2 cellular contexts compared by ENCODE assay signal in genomic region chr1:205670611-205671430, GRCh38.
TF ChIP-seq lines count a peak whose summit lies in the region.

No MANE protein-coding gene starts in this region.

TF ChIP-seq in WTC11, 78 proteins besides CTCF, POLR2A, EP300 and RAD21 (continues in another document):
- TF ChIP-seq USF2 (CRISPR knock-in tag; IDR thresholded peaks at IDR 0.05) (0 out of 2 replicates have a peak, but pooled peaks have one; percentile 5), NR1H2 (CRISPR knock-in tag; IDR thresholded peaks at IDR 0.05) (no peak), CDX4 (CRISPR knock-in tag; IDR thresholded peaks at IDR 0.05; ENCODE audit: borderline replicate concordance) (no peak), MLX (CRISPR knock-in tag; IDR thresholded peaks at IDR 0.05) (no peak), NFATC4 (CRISPR knock-in tag; IDR thresholded peaks at IDR 0.05) (no peak), SP1 (CRISPR knock-in tag; conservative IDR thresholded peaks at IDR 0.05) (peak; percentile 51), PRDM15 (CRISPR knock-in tag; IDR thresholded peaks at IDR 0.05) (peak; percentile 55; the same call in 1 of the 2 replicates), MYBL2 (CRISPR knock-in tag; IDR thresholded peaks at IDR 0.05) (no peak), NFYB (CRISPR knock-in tag; conservative IDR thresholded peaks at IDR 0.05; ENCODE audit: low read depth) (no peak), ARID4B (CRISPR knock-in tag; IDR thresholded peaks at IDR 0.05; ENCODE audit: borderline replicate concordance) (no peak)

TF ChIP-seq in HepG2, 621 proteins besides CTCF, POLR2A, EP300 and RAD21:
- TF ChIP-seq ZNF839 (CRISPR knock-in tag; IDR thresholded peaks at IDR 0.05; ENCODE audit: borderline replicate concordance) (no peak), FOXO1 (CRISPR knock-in tag; IDR thresholded peaks at IDR 0.05) (no peak), KDM5B (CRISPR knock-in tag; IDR thresholded peaks at IDR 0.05; ENCODE audit: borderline replicate concordance) (peak; percentile 30; the same call in 1 of the 2 replicates), GLI4 (CRISPR knock-in tag; IDR thresholded peaks at IDR 0.05; ENCODE audit: borderline replicate concordance) (no peak), NFE2L2 (IDR thresholded peaks at IDR 0.05; ENCODE audit: low read length) (no peak)
